24 cellular contexts compared by ENCODE assay signal in the genomic region with DNA sequence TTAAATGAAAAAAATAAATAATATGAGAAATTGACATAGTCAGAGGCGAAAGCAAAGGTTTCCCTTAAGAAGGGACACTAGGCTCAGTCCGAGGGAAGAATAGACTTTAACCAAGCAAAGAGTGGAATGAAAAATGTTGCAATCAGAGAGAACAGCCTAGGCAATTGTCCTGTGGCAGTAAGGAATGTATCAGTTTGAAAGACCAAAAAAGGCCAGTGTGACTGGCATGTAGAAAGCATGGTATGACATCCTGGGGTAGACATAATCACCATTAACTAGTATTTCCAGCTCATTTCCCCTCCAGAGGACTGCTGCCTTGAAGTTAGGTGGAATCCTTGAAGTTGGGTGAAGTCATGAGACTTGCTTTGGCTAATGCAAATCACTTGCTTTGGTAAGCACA.
"Had no signal": no experiment of that assay in that cellular context is flagged by ENCODE, and none has a peak within 500 bp of the region (broad histone marks: within the 10 kb centered on the region; RNA-seq: fewer than 3 reads in every experiment).

No MANE protein-coding gene starts in this region.

- H3K36me3 ChIP-seq: esophagus squamous epithelium, left lung, sigmoid colon, spleen, thoracic aorta, upper lobe of right lung had no signal

- H3K27me3 ChIP-seq: body of pancreas, esophagus squamous epithelium, left lung, sigmoid colon, spleen, upper lobe of right lung had no signal

- H3K27ac ChIP-seq: body of pancreas, esophagus squamous epithelium, left lung, sigmoid colon, spleen, thoracic aorta, upper lobe of right lung had no signal

- H3K4me3 ChIP-seq: body of pancreas, esophagus squamous epithelium, left lung, mucosa of descending colon, sigmoid colon, spleen, thoracic aorta, upper lobe of right lung had no signal

- FAIRE-seq: keratinocyte had no signal

- ATAC-seq: activated CD8-positive, alpha-beta memory T cell treated with anti-CD3 and anti-CD28 coated beads, Interleukin-2, amount 10 ng/mL, durations not matched to agents 7 days and 5 days; activated T-helper 17 cell treated with anti-CD3 and anti-CD28 coated beads, Interleukin-2, amount 50 U/mL, for 72 hours; body of pancreas; effector memory CD8-positive, alpha-beta T cell; left lung; mucosa of descending colon; stimulated activated naive B cell treated with anti-CD40 and anti-IgM and Interleukin-4, amounts not matched to agents 10 μg/mL and 1 μg/mL and 100 μg/mL, for 72 hours; T-cell; upper lobe of right lung had no signal

- H3K4me1 ChIP-seq: body of pancreas, sigmoid colon, upper lobe of right lung had no signal

- H3K9me3 ChIP-seq: body of pancreas, esophagus squamous epithelium, left lung, mucosa of descending colon, sigmoid colon, spleen, thoracic aorta, upper lobe of right lung had no signal

- DNase-seq: activated B cell treated with CpG ODN at 0.5 μM for 24 hours; activated CD4-positive, alpha-beta memory T cell treated with anti-CD3 and anti-CD28 coated beads, Interleukin-2, amount 10 ng/mL, durations not matched to agents 7 days and 5 days; activated CD4-positive, alpha-beta T cell treated with anti-CD3 and anti-CD28 coated beads for 48 hours; activated CD8-positive, alpha-beta memory T cell treated with anti-CD3 and anti-CD28 coated beads, Interleukin-2, amount 10 ng/mL, durations not matched to agents 7 days and 5 days; activated naive CD4-positive, alpha-beta T cell treated with Interleukin-2 at 50 U/mL for 16 hours; activated naive CD8-positive, alpha-beta T cell treated with anti-CD3 and anti-CD28 coated beads, Interleukin-2, amount 10 ng/mL, durations not matched to agents 7 days and 5 days; activated T-cell treated with anti-CD3 and anti-CD28 coated beads, Interleukin-2, amount 50 U/mL, for 1 hour; effector memory CD8-positive, alpha-beta T cell; esophagus squamous epithelium; hypothalamus; left lung; mammary epithelial cell; naive B cell; sigmoid colon; stimulated activated CD4-positive, alpha-beta T cell treated with anti-CD3 and anti-CD28 coated beads, Interleukin-4, amount 100 ng/mL, for 4 hours; stimulated activated naive B cell treated with anti-CD40 and anti-IgM and Interleukin-4, amounts not matched to agents 10 μg/mL and 1 μg/mL and 100 μg/mL, for 72 hours; T-cell; upper lobe of right lung had no signal
